1 cellular context compared by ENCODE assay signal in genomic region chr2:106534471-106534870, GRCh38.
TF ChIP-seq lines count a peak whose summit lies in the region.

No MANE protein-coding gene starts in this region.

TF ChIP-seq in GM23338, 12 proteins besides CTCF, POLR2A, EP300 and RAD21 (continued from another document):
- TF ChIP-seq, protein P1, sequence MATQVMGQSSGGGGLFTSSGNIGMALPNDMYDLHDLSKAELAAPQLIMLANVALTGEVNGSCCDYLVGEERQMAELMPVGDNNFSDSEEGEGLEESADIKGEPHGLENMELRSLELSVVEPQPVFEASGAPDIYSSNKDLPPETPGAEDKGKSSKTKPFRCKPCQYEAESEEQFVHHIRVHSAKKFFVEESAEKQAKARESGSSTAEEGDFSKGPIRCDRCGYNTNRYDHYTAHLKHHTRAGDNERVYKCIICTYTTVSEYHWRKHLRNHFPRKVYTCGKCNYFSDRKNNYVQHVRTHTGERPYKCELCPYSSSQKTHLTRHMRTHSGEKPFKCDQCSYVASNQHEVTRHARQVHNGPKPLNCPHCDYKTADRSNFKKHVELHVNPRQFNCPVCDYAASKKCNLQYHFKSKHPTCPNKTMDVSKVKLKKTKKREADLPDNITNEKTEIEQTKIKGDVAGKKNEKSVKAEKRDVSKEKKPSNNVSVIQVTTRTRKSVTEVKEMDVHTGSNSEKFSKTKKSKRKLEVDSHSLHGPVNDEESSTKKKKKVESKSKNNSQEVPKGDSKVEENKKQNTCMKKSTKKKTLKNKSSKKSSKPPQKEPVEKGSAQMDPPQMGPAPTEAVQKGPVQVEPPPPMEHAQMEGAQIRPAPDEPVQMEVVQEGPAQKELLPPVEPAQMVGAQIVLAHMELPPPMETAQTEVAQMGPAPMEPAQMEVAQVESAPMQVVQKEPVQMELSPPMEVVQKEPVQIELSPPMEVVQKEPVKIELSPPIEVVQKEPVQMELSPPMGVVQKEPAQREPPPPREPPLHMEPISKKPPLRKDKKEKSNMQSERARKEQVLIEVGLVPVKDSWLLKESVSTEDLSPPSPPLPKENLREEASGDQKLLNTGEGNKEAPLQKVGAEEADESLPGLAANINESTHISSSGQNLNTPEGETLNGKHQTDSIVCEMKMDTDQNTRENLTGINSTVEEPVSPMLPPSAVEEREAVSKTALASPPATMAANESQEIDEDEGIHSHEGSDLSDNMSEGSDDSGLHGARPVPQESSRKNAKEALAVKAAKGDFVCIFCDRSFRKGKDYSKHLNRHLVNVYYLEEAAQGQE (IDR thresholded peaks at IDR 0.05; ENCODE audit: unreplicated experiment) = no peak
- TF ChIP-seq ETS1 (IDR thresholded peaks at IDR 0.05) (no peak), CREB1 (CRISPR knock-in tag; IDR thresholded peaks at IDR 0.05; ENCODE audit: low read depth) (no peak), POLR2AphosphoS5 (IDR thresholded peaks at IDR 0.05; ENCODE audit: low read depth) (no peak), EZH2phosphoT487 (IDR thresholded peaks at IDR 0.05; ENCODE audit: unreplicated experiment) (no peak), EZH2 (IDR thresholded peaks at IDR 0.05; ENCODE audit: low read depth, unreplicated experiment) (no peak)
TF ChIP-seq in GM23338: peak in this region for 0.
